8 cellular contexts compared by ENCODE assay signal in the genomic region with DNA sequence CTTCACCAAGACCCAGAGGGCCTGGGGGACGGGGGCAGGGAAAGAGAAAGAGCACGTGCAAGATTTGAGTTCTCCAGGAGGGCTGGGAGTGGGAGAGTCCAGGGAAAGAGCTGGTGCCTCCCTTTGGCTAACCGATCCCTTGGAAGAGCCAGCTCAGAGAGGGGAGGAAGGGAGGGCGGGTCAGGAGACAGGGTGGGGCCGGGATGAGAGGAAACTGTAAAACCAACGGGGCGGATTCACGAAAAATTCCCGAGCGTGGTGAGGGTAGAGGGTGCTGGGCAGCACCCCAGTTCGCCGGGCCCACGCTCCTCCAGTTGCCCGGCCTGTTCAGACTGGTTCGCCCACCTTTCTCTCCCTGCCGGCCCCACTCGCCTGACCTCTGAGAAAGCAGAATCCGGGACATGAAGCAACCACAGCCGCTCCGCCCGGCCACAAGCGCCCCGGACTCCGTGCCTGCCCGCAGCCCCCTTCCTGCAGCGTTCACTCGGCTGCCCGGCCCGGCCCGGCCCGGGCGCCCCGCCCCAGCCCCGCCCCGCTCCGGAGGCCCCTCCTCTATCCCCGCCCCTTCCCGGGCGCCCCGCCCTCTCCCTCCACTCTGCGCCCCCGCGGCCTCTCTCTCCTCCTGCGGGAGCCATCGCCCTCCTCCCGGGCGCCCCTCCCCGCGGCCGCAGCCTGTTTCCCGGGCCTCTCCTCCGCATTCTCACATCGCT.
A peak's percentile ranks its signal among the peaks of the same experiment; 100 is the strongest.
DNase-seq lines count a peak whose midpoint lies in the region; ATAC-seq and TF ChIP-seq lines count a peak whose summit lies in the region.

No MANE protein-coding gene starts in this region.

- no peak for TF ChIP-seq CTCF in BE2C (IDR thresholded peaks at IDR 0.05; ENCODE audit: low read depth, low read length)
- no peak for TF ChIP-seq CTCF in neural progenitor cell (IDR thresholded peaks at IDR 0.05)

- no peaks in the 10 kb centered on the region for H3K36me3 Mint-ChIP-seq in neural progenitor cell

- H3K9ac ChIP-seq in neural progenitor cell (no peak overlapping the region), stomach smooth muscle (ENCODE audit: low read length in 2 of 2) (peak overlapping the region; percentile 35 to 76)

- H3K27me3 ChIP-seq in BE2C = no peaks in the 10 kb centered on the region
- H3K27me3 ChIP-seq in SJSA1 (replicated peaks) = peaks cover 9% of the 10 kb centered on the region
- H3K27me3 ChIP-seq in neural progenitor cell = peaks cover 44% of the 10 kb centered on the region
- H3K27me3 ChIP-seq in stomach smooth muscle (ENCODE audit: control insufficient read depth in 1 of 2, insufficient read depth in 2 of 2, low read length in 2 of 2) = no peaks in the 10 kb centered on the region

- peaks cover 41% of the 10 kb centered on the region for H3K4me1 Mint-ChIP-seq in neural progenitor cell

- no peaks in the 10 kb centered on the region for H3K9me3 ChIP-seq in BE2C
- H3K9me3 ChIP-seq in SJSA1 (replicated peaks) = no peaks in the 10 kb centered on the region
- no peaks in the 10 kb centered on the region for H3K9me3 ChIP-seq in neural progenitor cell (ENCODE audit: low read depth)
- H3K9me3 ChIP-seq in stomach smooth muscle (ENCODE audit: control insufficient read depth in 2 of 2, low read length in 2 of 2) = no peaks in the 10 kb centered on the region

- DNase-seq in BE2C = peak; percentile 76
- DNase-seq in HT1080 (ENCODE audit: low read depth) = peak; percentile 54
- peak; percentile 42 to 72 for DNase-seq in SJSA1 (ENCODE audit: low read depth in 1 of 2, low spot score in 2 of 2)
- peak; percentile 63 for DNase-seq in activated naive CD4-positive, alpha-beta T cell treated with Interleukin-2 at 50 U/mL for 16 hours
- peak; percentile 59 for DNase-seq in foreskin melanocyte
- DNase-seq in neural progenitor cell (ENCODE audit: low spot score) = peak; percentile 87

- no peak overlapping the region for H3K27ac ChIP-seq in SJSA1
- H3K27ac ChIP-seq in neural progenitor cell = no peak overlapping the region
- H3K27ac ChIP-seq in stomach smooth muscle (ENCODE audit: low read length) = peak overlapping the region; percentile 49

- H3K79me2 ChIP-seq in neural progenitor cell (ENCODE audit: low read depth) = no peaks in the 10 kb centered on the region

- no peaks in the 10 kb centered on the region for H3K9me3 Mint-ChIP-seq in neural progenitor cell

- ATAC-seq in GM19452 (IDR thresholded peaks at IDR 0.05; ENCODE audit: unreplicated experiment) = peak; percentile 84

- peak overlapping the region; percentile 88 for H3K4me2 ChIP-seq in neural progenitor cell

- peak overlapping the region; percentile 96 for H2AFZ ChIP-seq in neural progenitor cell (replicated peaks)

- H3K36me3 ChIP-seq in BE2C (no peaks in the 10 kb centered on the region), SJSA1 (no peaks in the 10 kb centered on the region), neural progenitor cell (no peaks in the 10 kb centered on the region), stomach smooth muscle (ENCODE audit: control insufficient read depth in 2 of 2, insufficient read depth in 2 of 2, low read length in 2 of 2) (no peaks in the 10 kb centered on the region)

- peaks cover 19% of the 10 kb centered on the region for H3K27me3 Mint-ChIP-seq in neural progenitor cell (ENCODE audit: insufficient read depth, low read depth)

- no peak overlapping the region for H3K27ac Mint-ChIP-seq in neural progenitor cell

- H3F3A ChIP-seq in neural progenitor cell (ENCODE audit: low read depth) = peaks cover 16% of the 10 kb centered on the region

- H3K4me3 ChIP-seq in BE2C (ENCODE audit: low read depth, low read length) (peak overlapping the region; percentile 45), SJSA1 (peak overlapping the region; percentile 48), neural progenitor cell (peak overlapping the region; percentile 74), stomach smooth muscle (ENCODE audit: low read length in 2 of 2) (peak overlapping the region; percentile 59 to 74)

- no peaks in the 10 kb centered on the region for H4K20me1 ChIP-seq in neural progenitor cell (ENCODE audit: low read depth)

- peak overlapping the region; percentile 83 for H3K4me3 Mint-ChIP-seq in neural progenitor cell

- H3K4me1 ChIP-seq in BE2C = peaks cover 10% of the 10 kb centered on the region
- peaks cover 8% of the 10 kb centered on the region for H3K4me1 ChIP-seq in SJSA1 (replicated peaks)
- peaks cover 25% of the 10 kb centered on the region for H3K4me1 ChIP-seq in neural progenitor cell
- H3K4me1 ChIP-seq in stomach smooth muscle (ENCODE audit: control insufficient read depth, insufficient read depth, low read length) = peaks cover 10% of the 10 kb centered on the region
